8 cellular contexts compared by ENCODE assay signal in the genomic region with DNA sequence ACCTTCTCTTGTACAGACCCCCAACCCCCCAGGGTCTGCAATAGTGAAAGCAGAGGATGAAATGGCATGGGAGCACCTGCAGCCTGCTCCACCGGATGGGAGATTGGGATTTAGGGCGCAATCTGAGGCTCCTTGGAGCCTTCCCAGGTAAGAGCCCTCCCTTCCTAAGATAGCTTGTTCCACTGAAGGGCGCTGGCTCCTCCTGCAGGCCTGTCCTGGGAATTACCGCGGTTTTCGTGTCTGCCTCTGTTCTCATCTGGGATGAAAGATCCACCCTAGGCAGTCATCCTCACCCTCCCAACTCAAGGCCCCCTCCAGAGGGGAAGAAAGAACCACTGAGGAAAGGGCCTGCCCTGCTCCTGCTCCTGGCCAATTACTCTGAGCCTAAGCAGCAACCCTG.
DNase-seq lines count a peak whose midpoint lies in the region; ATAC-seq and TF ChIP-seq lines count a peak whose summit lies in the region.

No MANE protein-coding gene starts in this region.

- no TSS peak for BruUV-seq in Caco-2 (replicated peaks; lab: Mats Ljungman, UMichigan)

- H3K9me3 Mint-ChIP-seq in Caco-2 (ENCODE audit: unreplicated experiment) = no peaks in the 10 kb centered on the region
- H3K9me3 Mint-ChIP-seq in naive thymus-derived CD8-positive, alpha-beta T cell = no peaks in the 10 kb centered on the region

- no peak for TF ChIP-seq EP300 in Ishikawa (IDR thresholded peaks at IDR 0.05; ENCODE audit: borderline replicate concordance)

- H3K9me3 ChIP-seq in Caco-2 = no peaks in the 10 kb centered on the region
- no peaks in the 10 kb centered on the region for H3K9me3 ChIP-seq in WERI-Rb-1 (ENCODE audit: severe bottlenecking)
- H3K9me3 ChIP-seq in tibial artery = no peaks in the 10 kb centered on the region

- peak; percentile 40 to 52 for DNase-seq in Caco-2
- DNase-seq in WERI-Rb-1 = peak; percentile 62
- peak; percentile 4 for DNase-seq in inferior parietal cortex (ENCODE audit: extremely low spot score)
- no peak for DNase-seq in naive thymus-derived CD8-positive, alpha-beta T cell
- no peak for DNase-seq in NCI-H1048 (lab: John Stamatoyannopoulos, UW)
- no peak for DNase-seq in tibial artery

- H3K4me3 ChIP-seq in Caco-2 (ENCODE audit: low read depth, low read length) (no peak overlapping the region), WERI-Rb-1 (ENCODE audit: low read depth, low read length) (no peak overlapping the region), tibial artery (no peak overlapping the region)

- TF ChIP-seq RAD21 in Ishikawa (IDR thresholded peaks at IDR 0.05; ENCODE audit: low read depth) = peak; percentile 74

- POLR2A ChIA-PET in Caco-2 (lab: Charles Lee) = no interaction called here
- POLR2A ChIA-PET in naive thymus-derived CD8-positive, alpha-beta T cell (lab: Charles Lee) = no interaction called here

- no peaks in the 10 kb centered on the region for H3K4me1 ChIP-seq in Caco-2
- H3K4me1 ChIP-seq in tibial artery = no peaks in the 10 kb centered on the region

- intact Hi-C loops in Caco-2 (cut with micrococcal nuclease; ENCODE audit: unreplicated experiment) (loop anchor here (5.0 to 10.0 kb wide), 3 partner anchors 158 to 871 kb away; no protein-coding TSS in a partner anchor), tibial artery (cut with DNase I; ENCODE audit: low total_unique reads) (no loop called here)

- no peak overlapping the region for H3K27ac ChIP-seq in WERI-Rb-1
- H3K27ac ChIP-seq in tibial artery = no peak overlapping the region

- no peaks in the 10 kb centered on the region for H3K27me3 Mint-ChIP-seq in Caco-2 (ENCODE audit: insufficient read depth, unreplicated experiment)
- H3K27me3 Mint-ChIP-seq in naive thymus-derived CD8-positive, alpha-beta T cell = peaks cover 0 to 9% (median 0%) of the 10 kb centered on the region in 5 donors

- ATAC-seq in GM18861 (IDR thresholded peaks at IDR 0.05; ENCODE audit: unreplicated experiment) = peak; percentile 80
- no peak for ATAC-seq in naive thymus-derived CD8-positive, alpha-beta T cell

- H3K36me3 Mint-ChIP-seq in Caco-2 (ENCODE audit: insufficient read depth, unreplicated experiment) = no peaks in the 10 kb centered on the region
- no peaks in the 10 kb centered on the region for H3K36me3 Mint-ChIP-seq in naive thymus-derived CD8-positive, alpha-beta T cell

- H3K4me1 Mint-ChIP-seq in Caco-2 (ENCODE audit: low read depth, unreplicated experiment) = no peaks in the 10 kb centered on the region
- no peaks in the 10 kb centered on the region for H3K4me1 Mint-ChIP-seq in naive thymus-derived CD8-positive, alpha-beta T cell

- H3K27ac Mint-ChIP-seq in Caco-2 (ENCODE audit: unreplicated experiment) = no peak overlapping the region
- no peak overlapping the region for H3K27ac Mint-ChIP-seq in naive thymus-derived CD8-positive, alpha-beta T cell

- CTCF ChIA-PET in Caco-2 (lab: Charles Lee) = no interaction called here

- H3K36me3 ChIP-seq in Caco-2 (ENCODE audit: control insufficient read depth, insufficient read depth, low read length) = no peaks in the 10 kb centered on the region
- no peaks in the 10 kb centered on the region for H3K36me3 ChIP-seq in WERI-Rb-1
- no peaks in the 10 kb centered on the region for H3K36me3 ChIP-seq in tibial artery

- no peak overlapping the region for H3K4me3 Mint-ChIP-seq in Caco-2 (ENCODE audit: unreplicated experiment)
- no peak overlapping the region for H3K4me3 Mint-ChIP-seq in naive thymus-derived CD8-positive, alpha-beta T cell

- H3K27me3 ChIP-seq in Caco-2 (replicated peaks; ENCODE audit: control insufficient read depth, insufficient read depth, low read length) (no peaks in the 10 kb centered on the region), WERI-Rb-1 (ENCODE audit: insufficient read depth, low read depth, severe bottlenecking) (no peaks in the 10 kb centered on the region), tibial artery (no peaks in the 10 kb centered on the region)

- TF ChIP-seq CTCF in Caco-2 (IDR thresholded peaks at IDR 0.05; ENCODE audit: insufficient read depth in 1 of 2, low read depth in 1 of 2, low read length in 1 of 2, severe bottlenecking in 1 of 2, unreplicated experiment in 1 of 2) = peak; percentile 64 to 66
- peak; percentile 90 for TF ChIP-seq CTCF in WERI-Rb-1 (IDR thresholded peaks at IDR 0.05; ENCODE audit: low read depth, low read length)
- no peak for TF ChIP-seq CTCF in tibial artery (IDR thresholded peaks at IDR 0.05)

TF ChIP-seq in Ishikawa, 13 proteins besides CTCF, POLR2A, EP300 and RAD21:
- TF ChIP-seq TEAD4 (IDR thresholded peaks at IDR 0.05) = no peak
- TF ChIP-seq YY1 (IDR thresholded peaks at IDR 0.05; ENCODE audit: low read depth) = no peak
- no peak for TF ChIP-seq NFIC (IDR thresholded peaks at IDR 0.05)
- TF ChIP-seq CEBPB (IDR thresholded peaks at IDR 0.05) = no peak

Comparison
In these comparisons a context has a peak if more than half of its experiments do, and no peak if none do; other contexts are left out.
1. DNase-seq: peak in Caco-2 (2 of 2), WERI-Rb-1 (single experiment) and inferior parietal cortex (single experiment); none in naive thymus-derived CD8-positive, alpha-beta T cell (0 of 10), NCI-H1048 (single experiment) and tibial artery (0 of 2).
2. CTCF ChIP-seq: peak in Caco-2 (2 of 2) and WERI-Rb-1 (single experiment); none in tibial artery (0 of 2).